In genomic region chr11:128872594-128872993, GRCh38 we compare ENCODE assay signal across 29 cellular contexts. TPM values are rescaled to one million over a fixed set of nuclear protein-coding genes. Genes with fewer than 3 reads are reported as not detected.
A peak's percentile ranks its signal among the peaks of the same experiment; 100 is the strongest.
DNase-seq lines count a peak whose midpoint lies in the region; ATAC-seq and TF ChIP-seq lines count a peak whose summit lies in the region.
"Had no signal": no experiment of that assay in that cellular context is flagged by ENCODE, and none has a peak within 500 bp of the region (broad histone marks: within the 10 kb centered on the region; RNA-seq: fewer than 3 reads in every experiment).

No MANE protein-coding gene starts in this region.

- 0 out of 2 replicates have a peak, but pooled peaks cover 4% of the 10 kb centered on the region for H3F3A ChIP-seq in GM23338 (replicated peaks; ENCODE audit: low read depth)

- H3K4me3 Mint-ChIP-seq in GM23338: peak overlapping the region; percentile 45; the same call in 2 of the 3 replicates
- H3K4me3 Mint-ChIP-seq in WTC11: peak overlapping the region; percentile 38; the same call in 1 of the 2 replicates
- H3K4me3 Mint-ChIP-seq: CD8-positive, alpha-beta T cell had no signal

- ATAC-seq in GM23338 (peak; percentile 33), WTC11 (peak; percentile 11), GM19395 (IDR thresholded peaks at IDR 0.05; ENCODE audit: unreplicated experiment) (no peak)
- ATAC-seq: A549; CD8-positive, alpha-beta T cell had no signal

- DNase-seq in GM23338 (ENCODE audit: low spot score) (no peak), WTC11 (ENCODE audit: low spot score) (no peak), left kidney (ENCODE audit: low read depth, low spot score) (peak; percentile 43), SHP77 treated with DMSO at 0.1 percent for 48 hours (lab: John Stamatoyannopoulos, UW) (no peak), putamen (ENCODE audit: low spot score) (no peak), A673 (ENCODE audit: low spot score) (no peak)
- DNase-seq: CD8-positive, alpha-beta T cell; DMS 273 treated with DMSO at 0.1 percent for 48 hours; DMS79; GF-D8; H7; Karpas-422; NCI-H1092; NCI-H1417 treated with DMSO at 0.1 percent for 48 hours; NCI-H1694 treated with DMSO at 0.1 percent for 48 hours; NCI-H2081; NCI-H2171 treated with DMSO at 0.1 percent for 48 hours; NCI-H345; NCI-H524; NCI-H748 treated with DMSO at 0.1 percent for 48 hours; Right ventricle myocardium superior; RPMI8226; T-helper 1 cell had no signal

- H4K20me1 ChIP-seq in BLaER1 (no peaks in the 10 kb centered on the region), GM23338 (replicated peaks; ENCODE audit: insufficient read depth) (no peaks in the 10 kb centered on the region)

- H3K4me3 ChIP-seq in BLaER1 (no peak overlapping the region), GM23338 (peak overlapping the region; percentile 12), A673 (ENCODE audit: low read depth, low read length, poor library complexity, severe bottlenecking) (no peak overlapping the region)
- H3K4me3 ChIP-seq: A549 had no signal

- H3K27ac ChIP-seq in BLaER1 (no peak overlapping the region), GM23338 (ENCODE audit: low read depth) (no peak overlapping the region; the same call in 1 of the 2 replicates), A673 (ENCODE audit: low read depth, low read length, poor library complexity, severe bottlenecking) (no peak overlapping the region)
- H3K27ac ChIP-seq: A549, C4-2B had no signal

- H3K27me3 ChIP-seq in BLaER1: no peaks in the 10 kb centered on the region
- peaks cover 9% of the 10 kb centered on the region; the same call in 1 of the 2 replicates for H3K27me3 ChIP-seq in GM23338 (ENCODE audit: insufficient read depth)
- no peaks in the 10 kb centered on the region for H3K27me3 ChIP-seq in A673 (replicated peaks; ENCODE audit: insufficient read depth, low read depth, low read length, poor library complexity)

- H3K27me3 Mint-ChIP-seq in GM23338 (ENCODE audit: insufficient read depth, low read depth, poor library complexity) (peaks cover 29% of the 10 kb centered on the region), WTC11 (ENCODE audit: low read depth) (peaks cover 54% of the 10 kb centered on the region)

- H3K9me2 ChIP-seq in GM23338 (ENCODE audit: insufficient read depth): peaks cover 5% of the 10 kb centered on the region

- H3K9ac ChIP-seq in BLaER1: no peak overlapping the region

- no TSS peak for BruUV-seq in A673 (replicated peaks; lab: Mats Ljungman, UMichigan)

- TF ChIP-seq CTCF in GM23338 (conservative IDR thresholded peaks at IDR 0.05; ENCODE audit: low read depth in 2 of 2): no peak
- no peak for TF ChIP-seq CTCF in WTC11 (IDR thresholded peaks at IDR 0.05)
- TF ChIP-seq CTCF in A673 (conservative IDR thresholded peaks at IDR 0.05; ENCODE audit: low read depth, low read length): no peak

- H3K36me3 Mint-ChIP-seq in GM23338 (ENCODE audit: low read depth): no peaks in the 10 kb centered on the region; the same call in 1 of the 3 replicates
- no peaks in the 10 kb centered on the region; the same call in 1 of the 2 replicates for H3K36me3 Mint-ChIP-seq in WTC11
- H3K36me3 Mint-ChIP-seq: CD8-positive, alpha-beta T cell had no signal

- H3K36me3 ChIP-seq in BLaER1 (no peaks in the 10 kb centered on the region), GM23338 (ENCODE audit: insufficient read depth) (no peaks in the 10 kb centered on the region), A673 (ENCODE audit: insufficient read depth, low read length, poor library complexity, severe bottlenecking) (no peaks in the 10 kb centered on the region)

- H3K9me3 ChIP-seq in BLaER1 (no peaks in the 10 kb centered on the region), A673 (ENCODE audit: low read depth, low read length, poor library complexity, severe bottlenecking) (no peaks in the 10 kb centered on the region)
- H3K9me3 ChIP-seq: A549 had no signal

- H3K4me1 ChIP-seq in BLaER1 (peaks cover 20% of the 10 kb centered on the region), GM23338 (ENCODE audit: insufficient read depth) (peaks cover 22% of the 10 kb centered on the region), A673 (ENCODE audit: insufficient read depth, low read length, poor library complexity, severe bottlenecking) (no peaks in the 10 kb centered on the region)
- H3K4me1 ChIP-seq: A549, Caco-2 had no signal

- H3K9me3 Mint-ChIP-seq in GM23338: no peaks in the 10 kb centered on the region; the same call in 2 of the 3 replicates
- H3K9me3 Mint-ChIP-seq in WTC11: no peaks in the 10 kb centered on the region
- H3K9me3 Mint-ChIP-seq: CD8-positive, alpha-beta T cell had no signal

- H3K4me2 ChIP-seq in BLaER1 (peak overlapping the region; percentile 23), GM23338 (peak overlapping the region; percentile 37)
- H3K4me2 ChIP-seq: A549 had no signal

- H3K27ac Mint-ChIP-seq in GM23338 (no peak overlapping the region), WTC11 (no peak overlapping the region)
- H3K27ac Mint-ChIP-seq: CD8-positive, alpha-beta T cell had no signal

- no peak overlapping the region for H2AFZ ChIP-seq in GM23338

- H3K4me1 Mint-ChIP-seq in GM23338 (peaks cover 39% of the 10 kb centered on the region), WTC11 (peaks cover 43% of the 10 kb centered on the region)

- CTCF ChIA-PET in WTC11 (lab: Charles Lee): interaction anchor here (1.0 to 1.8 kb wide), 8 partner anchors 8 to 84 kb away, joined by 3 to 10 read pairs (median 5); no protein-coding TSS in a partner anchor
- CTCF ChIA-PET in A673 (lab: Charles Lee): no interaction called here

- POLR2A ChIA-PET in WTC11 (lab: Charles Lee): no interaction called here
- POLR2A ChIA-PET in A673 (lab: Charles Lee; ENCODE audit: low non-redundant PET): no interaction called here

- intact Hi-C loops in A673 (cut with micrococcal nuclease; ENCODE audit: unreplicated experiment): no loop called here

- H3K79me2 ChIP-seq in GM23338 (replicated peaks; ENCODE audit: insufficient read depth): no peaks in the 10 kb centered on the region

TF ChIP-seq in GM23338, 12 proteins besides CTCF, POLR2A, EP300 and RAD21 (continues in another document):
- TF ChIP-seq POLR2AphosphoS5 (IDR thresholded peaks at IDR 0.05; ENCODE audit: low read depth): no peak

TF ChIP-seq in WTC11, 78 proteins besides CTCF, POLR2A, EP300 and RAD21:
- TF ChIP-seq SP1 (CRISPR knock-in tag; conservative IDR thresholded peaks at IDR 0.05) (0 out of 2 replicates have a peak, but pooled peaks have one; percentile 23), ZNF532 (CRISPR knock-in tag; IDR thresholded peaks at IDR 0.05; ENCODE audit: borderline replicate concordance) (no peak)

RNA-seq across cellular contexts. Expression of gene KCNJ1, which starts 5.5 kb away (rescaled TPM):
- not detected in 2 replicates for total RNA-seq in GM23338 (2014; rRNA removed; shearing (Covaris generic))
- 0.16 and 0.42 TPM in 2 replicates for polyA plus RNA-seq in GM23338 (2016; fragmentation: Nextera tagmentation; extraction: Ambion mirVana)
- total RNA-seq in WTC11 (2021): 0.07 to 0.24 TPM (median 0.16 TPM) in 3 replicates
- total RNA-seq in A673 (2021): not detected in 2 replicates
- total RNA-seq: Caco-2; CD8-positive, alpha-beta T cell; Right ventricle myocardium superior; SK-MEL-5 had no signal

RNA-seq across cellular contexts. Expression of gene KCNJ5, which starts 18.6 kb away (rescaled TPM):
- total RNA-seq in GM23338 (2014; rRNA removed; shearing (Covaris generic)): not detected in 2 replicates
- not detected in 2 replicates for polyA plus RNA-seq in GM23338 (2016; fragmentation: Nextera tagmentation; extraction: Ambion mirVana)
- total RNA-seq in WTC11 (2021) (0.09 to 0.23 TPM (median 0.22 TPM) in 3 replicates), A673 (2021) (not detected in 2 replicates)
- total RNA-seq: Caco-2; CD8-positive, alpha-beta T cell had no signal
